ENCODE assay signal across 36 cellular contexts in genomic region chr9:27711241-27711640, GRCh38.
DNase-seq lines count a peak whose midpoint lies in the region; ATAC-seq, FAIRE-seq and TF ChIP-seq lines count a peak whose summit lies in the region.
"Had no signal": no experiment of that assay in that cellular context is flagged by ENCODE, and none has a peak within 500 bp of the region (broad histone marks: within the 10 kb centered on the region; RNA-seq: fewer than 3 reads in every experiment).

No MANE protein-coding gene starts in this region.

- no peak overlapping the region for H2BK5ac ChIP-seq in trophoblast cell (ENCODE audit: low read depth, low read length, poor library complexity)

- no CpG with 5 or more reads among the region's 2 CpGs for WGBS in trophoblast cell (ENCODE audit: extremely low coverage, insufficient coverage, insufficient read length)
- 94% methylated on average over 2 of the region's 2 CpGs for WGBS in esophagus muscularis mucosa

- H3K27me3 ChIP-seq in parathyroid adenoma (ENCODE audit: control insufficient read depth, insufficient read depth, low read length) (no peaks in the 10 kb centered on the region), trophoblast cell (ENCODE audit: insufficient read depth, low read length) (no peaks in the 10 kb centered on the region), esophagus muscularis mucosa (no peaks in the 10 kb centered on the region), left lung (no peaks in the 10 kb centered on the region)
- H3K27me3 ChIP-seq: BE2C; BLaER1; BLaER1 treated with 17β-estradiol and CSF1 and Interleukin-3, amounts not matched to agents 10 nM and 100 nM had no signal

- H3K18ac ChIP-seq in trophoblast cell (ENCODE audit: low read length), result no peak overlapping the region

- H4K8ac ChIP-seq in trophoblast cell (ENCODE audit: low read depth, low read length), result no peak overlapping the region

- H3K4ac ChIP-seq in trophoblast cell (ENCODE audit: low read depth, low read length), result no peak overlapping the region

- H4K12ac ChIP-seq in trophoblast cell (ENCODE audit: low read depth, low read length), result no peak overlapping the region

- H3K4me1 ChIP-seq in parathyroid adenoma (peaks cover 8% of the 10 kb centered on the region), trophoblast cell (ENCODE audit: control insufficient read depth in 1 of 2, insufficient read depth in 2 of 2, low read length in 2 of 2) (peaks cover 3 to 4% of the 10 kb centered on the region in 2 experiments), esophagus muscularis mucosa (no peaks in the 10 kb centered on the region), left lung (no peaks in the 10 kb centered on the region)
- H3K4me1 ChIP-seq: A549; BE2C; BLaER1; BLaER1 treated with 17β-estradiol and CSF1 and Interleukin-3, amounts not matched to agents 10 nM and 100 nM; Caco-2 had no signal

- H3K79me1 ChIP-seq in trophoblast cell (ENCODE audit: low read length), result no peaks in the 10 kb centered on the region

- peak overlapping the region; percentile 12 for H3K4me3 Mint-ChIP-seq in type B pancreatic cell
- H3K4me3 Mint-ChIP-seq: B cell; CD14-positive monocyte; CD4-positive, alpha-beta memory T cell; CD4-positive, alpha-beta T cell; CD4-positive, CD25-positive, alpha-beta regulatory T cell; CD8-positive, alpha-beta memory T cell; CD8-positive, alpha-beta T cell had no signal

- peaks cover 20% of the 10 kb centered on the region for H3K9me3 Mint-ChIP-seq in type B pancreatic cell
- H3K9me3 Mint-ChIP-seq: CD4-positive, alpha-beta T cell; CD8-positive, alpha-beta T cell had no signal

- H3K9me3 ChIP-seq in parathyroid adenoma (ENCODE audit: control insufficient read depth, low read length) (no peaks in the 10 kb centered on the region), trophoblast cell (ENCODE audit: insufficient read depth, low read depth, low read length) (peaks cover 2% of the 10 kb centered on the region), esophagus muscularis mucosa (peaks cover 0 to 4% (median 0%) of the 10 kb centered on the region in 4 donors), left lung (peaks cover 0 to 13% of the 10 kb centered on the region in 2 donors)
- H3K9me3 ChIP-seq: A549, BE2C, Caco-2 had no signal

- H2BK12ac ChIP-seq in trophoblast cell (ENCODE audit: low read length), result no peak overlapping the region

- H3K36me3 Mint-ChIP-seq in type B pancreatic cell, result no peaks in the 10 kb centered on the region
- H3K36me3 Mint-ChIP-seq: CD14-positive monocyte; CD4-positive, alpha-beta memory T cell; CD4-positive, CD25-positive, alpha-beta regulatory T cell; CD8-positive, alpha-beta T cell had no signal

- H2AK5ac ChIP-seq in trophoblast cell (ENCODE audit: low read length), result no peak overlapping the region

- peak; percentile 79 for FAIRE-seq in urothelium cell line (lab: Jason Lieb, UNC)
- FAIRE-seq: A204.1, A549, D721Med had no signal

- no peak overlapping the region for H3K9ac ChIP-seq in parathyroid adenoma
- H3K9ac ChIP-seq in trophoblast cell (ENCODE audit: low read length), result peak overlapping the region; percentile 53
- H3K9ac ChIP-seq: BLaER1; BLaER1 treated with 17β-estradiol and CSF1 and Interleukin-3, amounts not matched to agents 10 nM and 100 nM had no signal

- H3K4me3 ChIP-seq in parathyroid adenoma (ENCODE audit: low read depth, low read length), result no peak overlapping the region
- H3K4me3 ChIP-seq in trophoblast cell (ENCODE audit: low read depth, low read length), result no peak overlapping the region
- H3K4me3 ChIP-seq in esophagus muscularis mucosa, result no peak overlapping the region
- H3K4me3 ChIP-seq in left lung, result no peak overlapping the region
- H3K4me3 ChIP-seq: A549; BLaER1; BLaER1 treated with 17β-estradiol and CSF1 and Interleukin-3, amounts not matched to agents 10 nM and 100 nM had no signal

- no peaks in the 10 kb centered on the region for H3K27me3 Mint-ChIP-seq in type B pancreatic cell
- H3K27me3 Mint-ChIP-seq: CD4-positive, alpha-beta T cell; CD4-positive, CD25-positive, alpha-beta regulatory T cell had no signal

- H3K4me2 ChIP-seq in parathyroid adenoma (ENCODE audit: low read length), result peak overlapping the region; percentile 15
- no peak overlapping the region for H3K4me2 ChIP-seq in trophoblast cell (ENCODE audit: low read length)
- H3K4me2 ChIP-seq: A549; BLaER1; BLaER1 treated with 17β-estradiol and CSF1 and Interleukin-3, amounts not matched to agents 10 nM and 100 nM had no signal

- H2AFZ ChIP-seq in parathyroid adenoma (peak overlapping the region; percentile 62), trophoblast cell (ENCODE audit: insufficient read depth, low read length, poor library complexity) (no peak overlapping the region)

- H3K79me2 ChIP-seq in parathyroid adenoma (no peaks in the 10 kb centered on the region), trophoblast cell (ENCODE audit: control insufficient read depth, insufficient read depth, low read length, poor library complexity) (no peaks in the 10 kb centered on the region)

- ATAC-seq in GM21717 (IDR thresholded peaks at IDR 0.05; ENCODE audit: unreplicated experiment) (no peak), left lung (no peak)
- ATAC-seq: A549; CD8-positive, alpha-beta T cell had no signal

- H3K27ac ChIP-seq in parathyroid adenoma (peak overlapping the region; percentile 19), trophoblast cell (ENCODE audit: low read depth, low read length) (no peak overlapping the region), esophagus muscularis mucosa (replicated peaks in 1 of 4) (no peak overlapping the region), left lung (no peak overlapping the region)
- H3K27ac ChIP-seq: 22Rv1; A549; BLaER1; BLaER1 treated with 17β-estradiol and CSF1 and Interleukin-3, amounts not matched to agents 10 nM and 100 nM; C4-2B had no signal

- H2BK120ac ChIP-seq in trophoblast cell (ENCODE audit: insufficient read depth, low read length, poor library complexity), result no peak overlapping the region

- no peak overlapping the region for H3K14ac ChIP-seq in trophoblast cell (ENCODE audit: low read length)

- H3K23ac ChIP-seq in trophoblast cell (ENCODE audit: low read length), result no peak overlapping the region

- intact Hi-C loops in esophagus muscularis mucosa (cut with DNase I) (no loop called here), left lung (cut with DNase I) (no loop called here)

- H3K4me1 Mint-ChIP-seq in type B pancreatic cell (ENCODE audit: unreplicated experiment), result no peaks in the 10 kb centered on the region
- H3K4me1 Mint-ChIP-seq: B cell; CD4-positive, alpha-beta memory T cell; CD4-positive, CD25-positive, alpha-beta regulatory T cell; CD8-positive, alpha-beta memory T cell had no signal

- no peak for TF ChIP-seq EP300 in esophagus muscularis mucosa (IDR thresholded peaks at IDR 0.05)

- DNase-seq in trophoblast cell (peak; percentile 40 to 95), type B pancreatic cell (ENCODE audit: extremely low spot score, unreplicated experiment) (no peak), urothelium cell line (ENCODE audit: low spot score) (no peak), DMS53 (lab: John Stamatoyannopoulos, UW) (no peak), esophagus muscularis mucosa (ENCODE audit: extremely low spot score) (no peak), left lung (no peak)
- DNase-seq: 8988T; ACHN; AML-193; BE2C; C1 segment of cervical spinal cord; Caco-2; Calu3; CD4-positive, alpha-beta memory T cell; CD4-positive, alpha-beta T cell; CD4-positive, CD25-positive, alpha-beta regulatory T cell; CD8-positive, alpha-beta memory T cell; CD8-positive, alpha-beta T cell; COR-L47; DMS 273 treated with DMSO at 0.1 percent for 48 hours; DMS153; DMS79; DMS79 treated with DMSO at 0.1 percent for 48 hours; DND-41; EL had no signal

- H4K91ac ChIP-seq in trophoblast cell (ENCODE audit: low read depth, low read length), result no peak overlapping the region

- no peak for TF ChIP-seq CTCF in parathyroid adenoma (IDR thresholded peaks at IDR 0.05)
- TF ChIP-seq CTCF in type B pancreatic cell (conservative IDR thresholded peaks at IDR 0.05), result no peak
- no peak for TF ChIP-seq CTCF in esophagus muscularis mucosa (IDR thresholded peaks at IDR 0.05)
- no peak for TF ChIP-seq CTCF in left lung (IDR thresholded peaks at IDR 0.05)

- H3K36me3 ChIP-seq in parathyroid adenoma (ENCODE audit: control insufficient read depth, insufficient read depth, low read length), result no peaks in the 10 kb centered on the region
- no peaks in the 10 kb centered on the region for H3K36me3 ChIP-seq in trophoblast cell (ENCODE audit: control insufficient read depth in 1 of 2, insufficient read depth in 2 of 2, low read length in 2 of 2)
- H3K36me3 ChIP-seq in esophagus muscularis mucosa, result no peaks in the 10 kb centered on the region
- no peaks in the 10 kb centered on the region for H3K36me3 ChIP-seq in left lung
- H3K36me3 ChIP-seq: BE2C; BLaER1; BLaER1 treated with 17β-estradiol and CSF1 and Interleukin-3, amounts not matched to agents 10 nM and 100 nM had no signal

- peak overlapping the region; percentile 89 for H3K27ac Mint-ChIP-seq in type B pancreatic cell
- H3K27ac Mint-ChIP-seq: B cell; CD4-positive, alpha-beta memory T cell; CD4-positive, alpha-beta T cell; CD4-positive, CD25-positive, alpha-beta regulatory T cell; CD8-positive, alpha-beta T cell had no signal

- no peak for TF ChIP-seq POLR2A in esophagus muscularis mucosa (IDR thresholded peaks at IDR 0.05; ENCODE audit: low read depth)

Comparison
In these comparisons a context has a peak if more than half of its experiments do, and no peak if none do; other contexts are left out.
1. DNase-seq: peak in trophoblast cell (2 of 2); none in type B pancreatic cell (single experiment), urothelium cell line (single experiment), DMS53 (single experiment), esophagus muscularis mucosa (single experiment) and left lung (0 of 2).